In genomic region chr11:65381721-65382035, GRCh38 we compare ENCODE assay signal across 7 cellular contexts. TPM values are rescaled to one million over a fixed set of nuclear protein-coding genes. Genes with fewer than 3 reads are reported as not detected.
DNase-seq lines count a peak whose midpoint lies in the region; ATAC-seq, FAIRE-seq and TF ChIP-seq lines count a peak whose summit lies in the region.

No MANE protein-coding gene starts in this region.

- peak overlapping the region; percentile 100 for H3K27ac Mint-ChIP-seq in T-helper 17 cell

- intact Hi-C loops in prostate gland (cut with DNase I): loop anchor here (1.0 to 2.0 kb wide), 2 partner anchors 33 to 129 kb away; no protein-coding TSS in a partner anchor

- H3K4me1 ChIP-seq in prostate gland (replicated peaks): peaks cover 4% of the 10 kb centered on the region

- no peaks in the 10 kb centered on the region for H3K27me3 Mint-ChIP-seq in T-helper 17 cell

- TF ChIP-seq POLR2A in GM12892 (IDR thresholded peaks at IDR 0.05; ENCODE audit: low read depth, low read length): no peak
- TF ChIP-seq POLR2A in prostate gland (IDR thresholded peaks at IDR 0.05): peak; percentile 29

- peak overlapping the region; percentile 93 for H3K4me3 Mint-ChIP-seq in T-helper 17 cell

- H3K4me3 ChIP-seq in prostate gland: peak overlapping the region; percentile 22 to 26

- peak; percentile 99 for FAIRE-seq in GM12892 (lab: Jason Lieb, UNC)

- no peaks in the 10 kb centered on the region for H3K36me3 Mint-ChIP-seq in T-helper 17 cell (ENCODE audit: low read depth)

- H3K9me3 ChIP-seq in T-helper 17 cell (ENCODE audit: control insufficient read depth, low read length, poor library complexity, severe bottlenecking): no peaks in the 10 kb centered on the region
- H3K9me3 ChIP-seq in prostate gland: no peaks in the 10 kb centered on the region

- H3K4me1 Mint-ChIP-seq in T-helper 17 cell: peaks cover 31% of the 10 kb centered on the region

- ATAC-seq in HG02938 (IDR thresholded peaks at IDR 0.05; ENCODE audit: unreplicated experiment) (peak; percentile 2), T-helper 17 cell (no peak)

- H3K36me3 ChIP-seq in prostate gland: no peaks in the 10 kb centered on the region

- H3K27ac ChIP-seq in prostate gland: peak overlapping the region; percentile 95 to 98

- DNase-seq in GM12892 (ENCODE audit: insufficient read length) (no peak), T-helper 17 cell (no peak), fibroblast of peridontal ligament (ENCODE audit: extremely low read depth) (peak; percentile 19), prostate gland (ENCODE audit: low spot score) (peak; percentile 80), T1000 (lab: John Stamatoyannopoulos, UW) (no peak), NCI-H82 (lab: John Stamatoyannopoulos, UW) (no peak)

- TF ChIP-seq CTCF in prostate gland (IDR thresholded peaks at IDR 0.05): no peak

- 2% methylated on average over 6 of the region's 6 CpGs for WGBS in prostate gland

- H3K27me3 ChIP-seq in prostate gland (replicated peaks; ENCODE audit: insufficient read depth): no peaks in the 10 kb centered on the region

RNA-seq across cellular contexts. Expression of gene SLC25A45, which starts 0.8 kb away (rescaled TPM):
- 17.9 TPM for polyA plus RNA-seq in GM12892 (2012; ENCODE audit: missing spikeins)
- total RNA-seq in T-helper 17 cell (10 to 100 TPM; 57.7 to 61.6 TPM), prostate gland (10 to 100 TPM; 11.7 to 13.3 TPM)

RNA-seq across cellular contexts. Expression of gene FRMD8, which starts 4.8 kb away (rescaled TPM):
- 11.2 TPM for polyA plus RNA-seq in GM12892 (2012; ENCODE audit: missing spikeins)
- total RNA-seq in T-helper 17 cell: 10 to 100 TPM; 29.2 to 37.5 TPM
- 100 to 1,000 TPM in 1 of 2 donors, 10 to 100 TPM in 1; 36.1 to 106 TPM for total RNA-seq in prostate gland

RNA-seq across cellular contexts. Expression of gene TIGD3, which starts 27.1 kb away (rescaled TPM):
- polyA plus RNA-seq in GM12892 (2012; ENCODE audit: missing spikeins): 0.40 TPM
- total RNA-seq in T-helper 17 cell (under 1 TPM; 0.21 to 0.45 TPM), prostate gland (1 to 10 TPM in 1 of 2 donors, under 1 TPM in 1; 0.27 to 4.7 TPM)

RNA-seq across cellular contexts. Expression of gene NEAT1, which starts 40.9 kb away (rescaled TPM):
- polyA plus RNA-seq in GM12892 (2012; ENCODE audit: missing spikeins): 678 TPM
- 100 to 1,000 TPM; 554 to 555 TPM for total RNA-seq in T-helper 17 cell
- 1,000 to 10,000 TPM in 1 of 2 donors, 100 to 1,000 TPM in 1; 110 to 1,326 TPM for total RNA-seq in prostate gland

RNA-seq across cellular contexts. Expression of gene DPF2, which starts 48.0 kb away (rescaled TPM):
- polyA plus RNA-seq in GM12892 (2012; ENCODE audit: missing spikeins): 30.6 TPM
- total RNA-seq in T-helper 17 cell (10 to 100 TPM; 49.1 to 62.6 TPM), prostate gland (10 to 100 TPM; 39.3 to 74.1 TPM)

Comparison
In these comparisons a context has a peak if more than half of its experiments do, and no peak if none do; other contexts are left out.
1. DNase-seq: peak in fibroblast of peridontal ligament (single experiment) and prostate gland (single experiment); none in GM12892 (single experiment), T-helper 17 cell (0 of 3), T1000 (single experiment) and NCI-H82 (single experiment).
2. RNA of gene SLC25A45, which starts 0.8 kb away (total RNA-seq): 57.7 to 61.6 TPM in T-helper 17 cell; 11.7 to 13.3 TPM in prostate gland; every median in the first group is over 4 times any median in the second.